In genomic region chr12:128382946-128383739, GRCh38 we compare ENCODE assay signal across 1 cellular context.
TF ChIP-seq lines count a peak whose summit lies in the region.

No MANE protein-coding gene starts in this region.

TF ChIP-seq in H1, 55 proteins besides CTCF, POLR2A, EP300 and RAD21 (continued from another document):
- TF ChIP-seq CHD7 (IDR thresholded peaks at IDR 0.05; ENCODE audit: insufficient replicate concordance, low read length) = no peak
- peak; percentile 32; the same call in 1 of the 2 replicates for TF ChIP-seq KDM1A (IDR thresholded peaks at IDR 0.05; ENCODE audit: borderline replicate concordance, low read length)
- TF ChIP-seq CHD1 (IDR thresholded peaks at IDR 0.05; ENCODE audit: low read depth, low read length) = no peak
TF ChIP-seq in H1: peak in this region for 2.
